Comparison of ENCODE assay signal across 8 cellular contexts in the genomic region with DNA sequence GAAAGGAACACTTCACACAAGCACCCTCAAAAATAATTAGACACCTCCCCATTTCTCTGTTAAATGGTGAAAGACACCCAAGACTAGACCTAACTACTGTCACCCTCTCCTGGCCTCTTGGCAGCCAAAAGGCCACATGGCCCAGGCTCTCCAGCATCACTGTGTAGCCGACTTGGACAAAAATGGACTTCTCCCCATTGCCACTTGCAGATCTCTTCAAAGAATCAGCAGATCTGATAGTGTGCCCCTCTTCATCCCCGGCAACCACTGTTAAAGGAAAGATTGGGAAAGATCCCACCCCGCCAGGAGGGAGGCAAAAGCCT. TPM values are rescaled to one million over a fixed set of nuclear protein-coding genes. Genes with fewer than 3 reads are reported as not detected.
A peak's percentile ranks its signal among the peaks of the same experiment; 100 is the strongest.
DNase-seq lines count a peak whose midpoint lies in the region; ATAC-seq lines count a peak whose summit lies in the region.

No MANE protein-coding gene starts in this region.

- POLR2A ChIA-PET in naive thymus-derived CD8-positive, alpha-beta T cell (lab: Charles Lee): interaction anchor here (0.6 to 7.8 kb wide), 9 partner anchors 9 to 1362 kb away, joined by 3 to 104 read pairs (median 4); no protein-coding TSS in a partner anchor

- H3K36me3 Mint-ChIP-seq in naive thymus-derived CD8-positive, alpha-beta T cell: peaks cover 0 to 6% (median 1%) of the 10 kb centered on the region in 3 donors

- H3K4me1 Mint-ChIP-seq in naive thymus-derived CD8-positive, alpha-beta T cell: peaks cover 5 to 46% (median 20%) of the 10 kb centered on the region in 4 donors

- H3K27me3 Mint-ChIP-seq in naive thymus-derived CD8-positive, alpha-beta T cell: no peaks in the 10 kb centered on the region

- H3K9me3 Mint-ChIP-seq in naive thymus-derived CD8-positive, alpha-beta T cell: no peaks in the 10 kb centered on the region

- H3K27ac Mint-ChIP-seq in naive thymus-derived CD8-positive, alpha-beta T cell: peak overlapping the region; percentile 91 to 99 (median 96)

- peak overlapping the region; percentile 89 to 96 (median 92) for H3K4me3 Mint-ChIP-seq in naive thymus-derived CD8-positive, alpha-beta T cell

- ATAC-seq in naive thymus-derived CD8-positive, alpha-beta T cell: no peak
- ATAC-seq in GM19351 (IDR thresholded peaks at IDR 0.05; ENCODE audit: unreplicated experiment) (no peak), HG03521 (IDR thresholded peaks at IDR 0.05; ENCODE audit: unreplicated experiment) (no peak)

- DNase-seq in DMS53 treated with DMSO at 0.1 percent for 48 hours (lab: John Stamatoyannopoulos, UW; ENCODE audit: unreplicated experiment): peak; percentile 56
- DNase-seq in NCI-H1092 treated with DMSO at 0.1 percent for 48 hours (lab: John Stamatoyannopoulos, UW): peak; percentile 64
- peak; percentile 4 for DNase-seq in cortex of kidney (lab: John Stamatoyannopoulos, UW)
- no peak for DNase-seq in naive thymus-derived CD8-positive, alpha-beta T cell
- DNase-seq in COLO668 (lab: John Stamatoyannopoulos, UW; ENCODE audit: unreplicated experiment): no peak
- DNase-seq in effector CD8-positive, alpha-beta T cell (lab: John Stamatoyannopoulos, UW): no peak

RNA-seq across cellular contexts. Expression of gene MID1IP1, which starts 2.0 kb away (rescaled TPM):
- 10 to 100 TPM; 42.7 to 45.6 TPM for total RNA-seq in naive thymus-derived CD8-positive, alpha-beta T cell
- 10 to 100 TPM; 12.6 to 18.8 (median 16.4) TPM for polyA plus RNA-seq in naive thymus-derived CD8-positive, alpha-beta T cell

Comparison
In these comparisons a context has a peak if more than half of its experiments do, and no peak if none do; other contexts are left out.
1. DNase-seq: peak in DMS53 treated with DMSO at 0.1 percent for 48 hours (single experiment), NCI-H1092 treated with DMSO at 0.1 percent for 48 hours (single experiment) and cortex of kidney (single experiment); none in naive thymus-derived CD8-positive, alpha-beta T cell (0 of 10), COLO668 (single experiment) and effector CD8-positive, alpha-beta T cell (single experiment).